ENCODE assay signal across 18 cellular contexts in genomic region chr15:93477721-93478120, GRCh38.
"Had no signal": no experiment of that assay in that cellular context is flagged by ENCODE, and none has a peak within 500 bp of the region (broad histone marks: within the 10 kb centered on the region; RNA-seq: fewer than 3 reads in every experiment).

No MANE protein-coding gene starts in this region.

- H3K36me3 ChIP-seq: adrenal gland, cardiac muscle cell, neutrophil, spleen, thyroid gland had no signal

- ATAC-seq: activated CD4-positive, alpha-beta T cell treated with anti-CD3 and anti-CD28 coated beads for 36 hours; activated naive CD4-positive, alpha-beta T cell treated with anti-CD3 and anti-CD28 coated beads, Interleukin-2, amount 50 U/mL, for 72 hours; naive thymus-derived CD4-positive, alpha-beta T cell; stimulated activated naive B cell treated with anti-CD40 and anti-IgM and Interleukin-4, amounts not matched to agents 10 μg/mL and 1 μg/mL and 100 μg/mL, for 72 hours had no signal

- H3K27ac ChIP-seq: adrenal gland, cardiac muscle cell, neutrophil, parathyroid adenoma, spleen, thyroid gland had no signal

- DNase-seq: activated CD4-positive, alpha-beta T cell treated with anti-CD3 and anti-CD28 coated beads for 36 hours; activated CD4-positive, alpha-beta T cell treated with anti-CD3 and anti-CD28 coated beads, Interleukin-2, amount 50 U/mL, for 48 hours; activated gamma-delta T cell treated with Interleukin-2 at 50 U/mL for 16 hours; adrenal gland; dermis blood vessel endothelial cell; effector memory CD4-positive, alpha-beta T cell; foreskin melanocyte; hypothalamus; kidney; naive thymus-derived CD4-positive, alpha-beta T cell; spleen; stimulated activated CD4-positive, alpha-beta T cell treated with anti-CD3 and anti-CD28 coated beads, Interleukin-4, amount 100 ng/mL, for 4 hours; stimulated activated naive B cell treated with anti-CD40 and anti-IgM and Interleukin-4, amounts not matched to agents 10 μg/mL and 1 μg/mL and 100 μg/mL, for 72 hours; thyroid gland had no signal

- H3K4me3 ChIP-seq: adrenal gland, cardiac muscle cell, spleen, thyroid gland had no signal

- H3K4me1 ChIP-seq: adrenal gland, parathyroid adenoma, spleen, thyroid gland had no signal

- H3K9me3 ChIP-seq: adrenal gland, neutrophil, thyroid gland had no signal

- H3K27me3 ChIP-seq: adrenal gland, spleen, thyroid gland had no signal
